In genomic region chr11:46380340-46381045, GRCh38 we compare ENCODE assay signal across 8 cellular contexts. TPM values are rescaled to one million over a fixed set of nuclear protein-coding genes. Genes with fewer than 3 reads are reported as not detected.
A peak's percentile ranks its signal among the peaks of the same experiment; 100 is the strongest.
DNase-seq lines count a peak whose midpoint lies in the region; ATAC-seq, FAIRE-seq and TF ChIP-seq lines count a peak whose summit lies in the region.

No MANE protein-coding gene starts in this region.

- H3K27ac ChIP-seq in kidney (ENCODE audit: low read depth in 2 of 2, low read length in 2 of 2) = peak overlapping the region; percentile 32 to 52

- DNase-seq in COLO668 (lab: John Stamatoyannopoulos, UW; ENCODE audit: unreplicated experiment) (peak; percentile 74), HTR-8/SVneo (ENCODE audit: insufficient read length, low spot score) (peak; percentile 75), T-helper 9 cell (peak; percentile 44), MCF 10A (ENCODE audit: unreplicated experiment) (peak; percentile 50), kidney (peak; percentile 92), globus pallidus (ENCODE audit: low spot score) (no peak)
- peak; percentile 72 to 77 for DNase-seq in stimulated activated CD4-positive, alpha-beta T cell treated with anti-CD3 and anti-CD28 coated beads, Interleukin-2, amount 100 ng/mL, for 24 hours

- CTCF ChIA-PET in MCF 10A (lab: Yijun Ruan, JAX) = interaction anchor here (0.6 to 1.0 kb wide), 3 partner anchors 8 to 142 kb away, joined by 3 read pairs; no protein-coding TSS in a partner anchor

- no peaks in the 10 kb centered on the region for H3K9me3 Mint-ChIP-seq in MCF 10A (ENCODE audit: unreplicated experiment)

- no peaks in the 10 kb centered on the region for H3K27me3 Mint-ChIP-seq in MCF 10A (ENCODE audit: insufficient read depth, unreplicated experiment)

- no TSS peak for BruUV-seq in MCF 10A (replicated peaks; lab: Mats Ljungman, UMichigan)

- H3K4me1 ChIP-seq in kidney (ENCODE audit: control insufficient read depth in 1 of 2, insufficient read depth in 1 of 2, low read depth in 1 of 2, low read length in 2 of 2) = peaks cover 4 to 8% of the 10 kb centered on the region in 2 donors

- POLR2A ChIA-PET in MCF 10A (lab: Yijun Ruan, JAX) = no interaction called here

- peak overlapping the region; percentile 61 for H3K4me3 ChIP-seq in kidney (ENCODE audit: low read length in 2 of 2)

- peaks cover 20% of the 10 kb centered on the region for H3K36me3 Mint-ChIP-seq in MCF 10A (ENCODE audit: insufficient read depth, unreplicated experiment)

- ATAC-seq in GM18873 (IDR thresholded peaks at IDR 0.05; ENCODE audit: low FRiP score, unreplicated experiment) = no peak

- peaks cover 2 to 7% of the 10 kb centered on the region in 2 donors for H3K36me3 ChIP-seq in kidney (ENCODE audit: control insufficient read depth in 1 of 2, insufficient read depth in 2 of 2, low read length in 2 of 2)

- H3K4me1 Mint-ChIP-seq in MCF 10A (ENCODE audit: insufficient read depth, unreplicated experiment) = no peaks in the 10 kb centered on the region

- TF ChIP-seq CTCF in MCF 10A (IDR thresholded peaks at IDR 0.05; ENCODE audit: unreplicated experiment) (no peak), kidney (IDR thresholded peaks at IDR 0.05; ENCODE audit: borderline replicate concordance, extremely low read depth, insufficient read depth) (no peak)

- no peaks in the 10 kb centered on the region for H3K9me3 ChIP-seq in kidney (ENCODE audit: control insufficient read depth in 1 of 2, low read length in 2 of 2)

- intact Hi-C loops in MCF 10A (cut with micrococcal nuclease) (no loop called here), kidney (cut with DNase I) (loop anchor here (10.0 kb wide), 1 partner anchor 154 kb away; no protein-coding TSS in a partner anchor)

- H3K9ac ChIP-seq in kidney (ENCODE audit: low read length in 2 of 2) = peak overlapping the region in 1 of 2 donors; percentile 61

- peak overlapping the region; percentile 61 for H3K4me3 Mint-ChIP-seq in MCF 10A (ENCODE audit: unreplicated experiment)

- peak; percentile 59 for FAIRE-seq in HTR-8/SVneo (lab: Jason Lieb, UNC)
- FAIRE-seq in kidney (lab: Jason Lieb, UNC) = no peak

- no peak overlapping the region for H3K27ac Mint-ChIP-seq in MCF 10A (ENCODE audit: low read depth, unreplicated experiment)

RNA-seq across cellular contexts. Expression of gene MDK, which starts 1.0 kb away (rescaled TPM):
- 0.49 and 1.8 TPM in 2 replicates for total RNA-seq in MCF 10A (2022)
- total RNA-seq in kidney = 38.3 TPM
- polyA plus RNA-seq in kidney (ENCODE audit: insufficient read depth, low read depth, low replicate concordance) = 26.3 TPM

RNA-seq across cellular contexts. Expression of gene CHRM4, which starts 11.1 kb away (rescaled TPM):
- not detected in 2 replicates for total RNA-seq in MCF 10A (2022)
- total RNA-seq in kidney = 0.16 TPM
- polyA plus RNA-seq in kidney (ENCODE audit: insufficient read depth, low read depth, low replicate concordance) = not detected

RNA-seq across cellular contexts. Expression of gene DGKZ, which starts 33.2 kb away (rescaled TPM):
- 52.8 and 57.9 TPM in 2 replicates for total RNA-seq in MCF 10A (2022)
- total RNA-seq in kidney = 50.6 TPM
- polyA plus RNA-seq in kidney (ENCODE audit: insufficient read depth, low read depth, low replicate concordance) = 48.5 TPM

Comparison
In these comparisons a context has a peak if more than half of its experiments do, and no peak if none do; other contexts are left out.
1. RNA of gene MDK, which starts 1.0 kb away (total RNA-seq): 38.3 TPM in kidney (single experiment); 0.49 to 1.8 TPM in MCF 10A; every median in the first group is over 10 times any median in the second.